9 cellular contexts compared by ENCODE assay signal in genomic region chr4:76950846-76951321, GRCh38. TPM values are rescaled to one million over a fixed set of nuclear protein-coding genes. Genes with fewer than 3 reads are reported as not detected.
DNase-seq lines count a peak whose midpoint lies in the region; ATAC-seq and TF ChIP-seq lines count a peak whose summit lies in the region.
"Had no signal": no experiment of that assay in that cellular context is flagged by ENCODE, and none has a peak within 500 bp of the region (broad histone marks: within the 10 kb centered on the region; RNA-seq: fewer than 3 reads in every experiment).

No MANE protein-coding gene starts in this region.

- peaks cover 14% of the 10 kb centered on the region for H3K27me3 Mint-ChIP-seq in activated T-cell treated with anti-CD3 and anti-CD28 coated beads, Interleukin-2, amount 50 U/mL, for 24 hours

- H3K4me2 ChIP-seq in Karpas-422 (ENCODE audit: low read depth, low read length, poor library complexity, severe bottlenecking), result peak overlapping the region; percentile 78

- H3K27ac ChIP-seq in Karpas-422 (ENCODE audit: low read length) (no peak overlapping the region), gastroesophageal sphincter (peak overlapping the region; percentile 10 to 95 (median 89))

- H3K4me1 ChIP-seq in Karpas-422 (ENCODE audit: low read length) (peaks cover 20% of the 10 kb centered on the region), gastroesophageal sphincter (peaks cover 0 to 60% (median 19%) of the 10 kb centered on the region in 3 donors)

- H3K79me2 ChIP-seq in Karpas-422 (ENCODE audit: low read length), result peaks cover 34% of the 10 kb centered on the region

- H2AFZ ChIP-seq in Karpas-422 (ENCODE audit: low read length), result no peak overlapping the region

- 0 out of 2 replicates have a peak, but pooled peaks cover 3% of the 10 kb centered on the region for H4K20me1 ChIP-seq in Karpas-422 (ENCODE audit: insufficient read depth, low read depth, low read length)

- peaks cover 20% of the 10 kb centered on the region for H3K4me1 Mint-ChIP-seq in activated T-cell treated with anti-CD3 and anti-CD28 coated beads, Interleukin-2, amount 50 U/mL, for 24 hours (ENCODE audit: low read depth)

- ATAC-seq in gastroesophageal sphincter, result no peak
- ATAC-seq in GM18861 (IDR thresholded peaks at IDR 0.05; ENCODE audit: unreplicated experiment), result no peak
- no peak for ATAC-seq in HG03521 (IDR thresholded peaks at IDR 0.05; ENCODE audit: unreplicated experiment)

- H3K9me3 ChIP-seq in Karpas-422 (ENCODE audit: low read length), result no peaks in the 10 kb centered on the region
- H3K9me3 ChIP-seq in gastroesophageal sphincter, result no peaks in the 10 kb centered on the region

- no peak overlapping the region for H3K27ac Mint-ChIP-seq in activated T-cell treated with anti-CD3 and anti-CD28 coated beads, Interleukin-2, amount 50 U/mL, for 24 hours

- no peaks in the 10 kb centered on the region for H3K27me3 ChIP-seq in Karpas-422 (ENCODE audit: low read length)
- H3K27me3 ChIP-seq in gastroesophageal sphincter, result no peaks in the 10 kb centered on the region

- H3K9me2 ChIP-seq in Karpas-422 (replicated peaks; ENCODE audit: insufficient read depth, low read length), result no peaks in the 10 kb centered on the region

- TF ChIP-seq EP300 in gastroesophageal sphincter (IDR thresholded peaks at IDR 0.05), result no peak

- peak overlapping the region; percentile 85 for H3K4me3 Mint-ChIP-seq in activated T-cell treated with anti-CD3 and anti-CD28 coated beads, Interleukin-2, amount 50 U/mL, for 24 hours

- DNase-seq in NCI-H1417 (lab: John Stamatoyannopoulos, UW) (peak; percentile 64 to 82 (median 76)), NCI-H1417 treated with DMSO at 0.1 percent for 48 hours (lab: John Stamatoyannopoulos, UW) (no peak), Karpas-422 (peak; percentile 59), occipital lobe (lab: John Stamatoyannopoulos, UW) (peak; percentile 53)
- peak; percentile 45 for DNase-seq in activated T-cell treated with anti-CD3 and anti-CD28 coated beads, Interleukin-2, amount 50 U/mL, for 24 hours
- DNase-seq: DND-41 had no signal

- TF ChIP-seq POLR2A in gastroesophageal sphincter (IDR thresholded peaks at IDR 0.05), result no peak

- no peaks in the 10 kb centered on the region for H3K9me3 Mint-ChIP-seq in activated T-cell treated with anti-CD3 and anti-CD28 coated beads, Interleukin-2, amount 50 U/mL, for 24 hours

- 1 to 4% methylated on average over 9 to 17 of the region's 25 CpGs for WGBS in gastroesophageal sphincter (ENCODE audit: low coverage in 1 of 2), 2 donors

- TF ChIP-seq CTCF in gastroesophageal sphincter (IDR thresholded peaks at IDR 0.05), result no peak

- peak overlapping the region; percentile 77 for H3K9ac ChIP-seq in Karpas-422 (ENCODE audit: low read length)

- H3K4me3 ChIP-seq in Karpas-422 (ENCODE audit: low read length) (peak overlapping the region; percentile 76), gastroesophageal sphincter (peak overlapping the region; percentile 58 to 77)

- H3K36me3 Mint-ChIP-seq in activated T-cell treated with anti-CD3 and anti-CD28 coated beads, Interleukin-2, amount 50 U/mL, for 24 hours (ENCODE audit: low read depth), result peaks cover 4% of the 10 kb centered on the region

- H3K36me3 ChIP-seq in Karpas-422 (ENCODE audit: insufficient read depth, low read length), result no peaks in the 10 kb centered on the region
- H3K36me3 ChIP-seq in gastroesophageal sphincter, result no peaks in the 10 kb centered on the region

RNA-seq across cellular contexts. Expression of gene SEPTIN11, which starts 1.3 kb away (rescaled TPM):
- 21.2 and 45.1 TPM in 2 replicates for total RNA-seq in Karpas-422 (2014; rRNA removed; shearing (Covaris generic); ENCODE audit: low replicate concordance)
- total RNA-seq in gastroesophageal sphincter, result 100 to 1,000 TPM in 2 of 4 donors, 10 to 100 TPM in 2; 65.1 to 192 (median 97.8) TPM
- total RNA-seq in occipital lobe, result 244 TPM

RNA-seq across cellular contexts. Expression of gene SOWAHB, which starts 52.9 kb away (rescaled TPM):
- not detected in 2 replicates for total RNA-seq in Karpas-422 (2014; rRNA removed; shearing (Covaris generic); ENCODE audit: low replicate concordance)
- 1 to 10 TPM in 1 of 4 donors, under 1 TPM in 1, not detected in 2; 0.62 to 1.8 TPM for total RNA-seq in gastroesophageal sphincter
- 5.5 TPM for total RNA-seq in occipital lobe
